ENCODE assay signal across 1 cellular context in genomic region chr18:13629841-13630747, GRCh38.
TF ChIP-seq lines count a peak whose summit lies in the region.

No MANE protein-coding gene starts in this region.

TF ChIP-seq in GM12878, 131 proteins besides CTCF, POLR2A, EP300 and RAD21 (continued from another document and continues in another):
- TF ChIP-seq REST (IDR thresholded peaks at IDR 0.05; ENCODE audit: low read depth, low read length), result no peak
- TF ChIP-seq ZNF207 (IDR thresholded peaks at IDR 0.05; ENCODE audit: borderline replicate concordance), result no peak
- TF ChIP-seq NR2C1 (IDR thresholded peaks at IDR 0.05), result no peak
- TF ChIP-seq RB1 (IDR thresholded peaks at IDR 0.05; ENCODE audit: borderline replicate concordance), result 0 out of 2 replicates have a peak, but pooled peaks have one; percentile 21
- TF ChIP-seq ZNF687 (IDR thresholded peaks at IDR 0.05), result no peak
- no peak for TF ChIP-seq CEBPZ (IDR thresholded peaks at IDR 0.05; ENCODE audit: low read depth, low read length)
- no peak for TF ChIP-seq FOXK2 (IDR thresholded peaks at IDR 0.05)
- no peak for TF ChIP-seq POLR2AphosphoS5 (IDR thresholded peaks at IDR 0.05; ENCODE audit: low read length)
- TF ChIP-seq ZBED1 (IDR thresholded peaks at IDR 0.05; ENCODE audit: borderline replicate concordance), result no peak
- peak; percentile 80; the same call in 1 of the 2 replicates for TF ChIP-seq CHD2 (IDR thresholded peaks at IDR 0.05; ENCODE audit: borderline replicate concordance, low read depth, low read length)
- TF ChIP-seq ZNF384 (IDR thresholded peaks at IDR 0.05; ENCODE audit: borderline replicate concordance, low read depth, low read length), result no peak
- TF ChIP-seq NBN (IDR thresholded peaks at IDR 0.05), result peak; percentile 78
- peak; percentile 68; the same call in 1 of the 2 replicates for TF ChIP-seq YY1 (IDR thresholded peaks at IDR 0.05; ENCODE audit: low read depth, low read length)
- no peak for TF ChIP-seq GABPA (IDR thresholded peaks at IDR 0.05; ENCODE audit: low read depth)
- no peak for TF ChIP-seq MAX (IDR thresholded peaks at IDR 0.05; ENCODE audit: low read depth, low read length)
- no peak for TF ChIP-seq YBX1 (IDR thresholded peaks at IDR 0.05)
- no peak for TF ChIP-seq MYB (IDR thresholded peaks at IDR 0.05; ENCODE audit: borderline replicate concordance, low read depth, low read length)
- no peak for TF ChIP-seq LARP7 (IDR thresholded peaks at IDR 0.05)
- TF ChIP-seq RCOR1 (conservative IDR thresholded peaks at IDR 0.05; ENCODE audit: low read depth, low read length), result no peak
- TF ChIP-seq ZNF622 (IDR thresholded peaks at IDR 0.05), result no peak
- peak; percentile 36 for TF ChIP-seq SKIL (IDR thresholded peaks at IDR 0.05; ENCODE audit: low read depth, poor library complexity, severe bottlenecking)
- TF ChIP-seq JUND (IDR thresholded peaks at IDR 0.05; ENCODE audit: low read depth, low read length), result no peak
- TF ChIP-seq USF2 (IDR thresholded peaks at IDR 0.05; ENCODE audit: borderline replicate concordance, low read depth, low read length), result no peak
- TF ChIP-seq E2F4 (IDR thresholded peaks at IDR 0.05; ENCODE audit: low read depth, low read length), result no peak
- TF ChIP-seq PKNOX1 (IDR thresholded peaks at IDR 0.05), result peak; percentile 23; the same call in 1 of the 2 replicates
- TF ChIP-seq TCF7 (IDR thresholded peaks at IDR 0.05; ENCODE audit: borderline replicate concordance), result no peak
- TF ChIP-seq IKZF1 (conservative IDR thresholded peaks at IDR 0.05), result peak; percentile 67
- TF ChIP-seq IRF5 (IDR thresholded peaks at IDR 0.05; ENCODE audit: borderline replicate concordance), result no peak
- no peak for TF ChIP-seq ETV6 (conservative IDR thresholded peaks at IDR 0.05 in 1 of 2, IDR thresholded peaks at IDR 0.05 in 1 of 2; ENCODE audit: borderline replicate concordance in 1 of 2, low read depth in 1 of 2)
- TF ChIP-seq NKRF (conservative IDR thresholded peaks at IDR 0.05), result no peak
- no peak for TF ChIP-seq PBX3 (IDR thresholded peaks at IDR 0.05; ENCODE audit: insufficient replicate concordance, low read depth, low read length)
- TF ChIP-seq CHD1 (IDR thresholded peaks at IDR 0.05; ENCODE audit: low read depth, low read length), result no peak
- no peak for TF ChIP-seq SUPT20H (IDR thresholded peaks at IDR 0.05; ENCODE audit: borderline replicate concordance, control insufficient read depth, low read depth, low read length)
- no peak for TF ChIP-seq MXI1 (IDR thresholded peaks at IDR 0.05; ENCODE audit: low read depth, low read length)
